21 cellular contexts compared by ENCODE assay signal in the genomic region with DNA sequence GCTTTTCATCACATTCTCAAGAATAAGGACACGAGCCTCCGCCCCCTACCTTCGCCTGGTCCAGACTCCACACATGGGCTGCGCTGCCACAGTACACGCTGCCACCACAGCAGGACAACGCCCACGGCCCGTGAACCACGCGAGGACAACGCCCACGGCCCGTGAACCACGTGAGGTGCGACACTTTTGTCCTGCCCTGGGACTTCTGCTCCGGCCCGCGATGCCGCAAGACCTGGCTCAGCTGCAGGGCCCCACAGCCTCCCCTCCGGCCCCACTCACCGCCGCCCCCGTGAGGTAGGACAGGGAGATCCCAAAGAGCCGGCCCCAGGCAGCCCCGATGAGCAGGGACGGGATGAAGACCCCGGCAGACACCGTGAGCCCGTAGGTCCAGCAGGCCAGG. TPM values are rescaled to one million over a fixed set of nuclear protein-coding genes. Genes with fewer than 3 reads are reported as not detected.
DNase-seq lines count a peak whose midpoint lies in the region; ATAC-seq, FAIRE-seq and TF ChIP-seq lines count a peak whose summit lies in the region.
"Had no signal": no experiment of that assay in that cellular context is flagged by ENCODE, and none has a peak within 500 bp of the region (broad histone marks: within the 10 kb centered on the region; RNA-seq: fewer than 3 reads in every experiment).

No MANE protein-coding gene starts in this region.

- no peak overlapping the region for H3K56ac ChIP-seq in H1 (replicated peaks; ENCODE audit: insufficient read length, low read depth, low read length)

- TF ChIP-seq CTCF in DND-41 (IDR thresholded peaks at IDR 0.05; ENCODE audit: borderline replicate concordance, extremely low read depth, low read length, poor library complexity, severe bottlenecking) (peak; percentile 8), H1 (IDR thresholded peaks at IDR 0.05; ENCODE audit: control extremely low read depth in 1 of 3, insufficient read depth in 1 of 3, low read depth in 1 of 3, low read length in 3 of 3) (peak; percentile 40 to 43 (median 41); a peak in 3 of 4 replicates), coronary artery (IDR thresholded peaks at IDR 0.05) (no peak)

- H2AK5ac ChIP-seq in H1 (ENCODE audit: low read depth, low read length), result no peak overlapping the region

- no peak for TF ChIP-seq EP300 in H1 (IDR thresholded peaks at IDR 0.05; ENCODE audit: borderline replicate concordance in 1 of 2, low read depth in 2 of 2, low read length in 2 of 2)

- no peaks in the 10 kb centered on the region for H3K79me2 ChIP-seq in DND-41 (ENCODE audit: insufficient read depth, low read length)
- no peaks in the 10 kb centered on the region for H3K79me2 ChIP-seq in H1 (ENCODE audit: control insufficient read depth in 1 of 2, insufficient read depth in 2 of 2, low read length in 2 of 2)

- CTCF ChIA-PET in H1 (lab: Charles Lee; ENCODE audit: partially characterized antibody), result interaction anchor here (0.6 to 2.5 kb wide), 8 partner anchors 11 to 428 kb away, joined by 3 to 8 read pairs (median 4); no protein-coding TSS in a partner anchor

- no peak for FAIRE-seq in H1 (lab: Jason Lieb, UNC)

- POLR2A ChIA-PET in H1 (lab: Charles Lee; ENCODE audit: partially characterized antibody), result interaction anchor here (0.8 to 1.2 kb wide), 3 partner anchors 15 to 22 kb away, joined by 3 read pairs; no protein-coding TSS in a partner anchor

- H2BK5ac ChIP-seq in H1 (ENCODE audit: low read depth, low read length), result no peak overlapping the region

- no peak overlapping the region for H2BK12ac ChIP-seq in H1 (ENCODE audit: low read depth, low read length)

- H3K9me3 ChIP-seq in DND-41 (ENCODE audit: insufficient read depth, low read length, severe bottlenecking), result no peaks in the 10 kb centered on the region
- H3K9me3 ChIP-seq in H1 (ENCODE audit: insufficient read depth in 2 of 2, low read depth in 1 of 2, low read length in 1 of 2), result no peaks in the 10 kb centered on the region
- H3K9me3 ChIP-seq: transverse colon had no signal

- no peaks in the 10 kb centered on the region for H3K4me1 ChIP-seq in DND-41 (ENCODE audit: insufficient read depth, low read length)
- H3K4me1 ChIP-seq in H1 (replicated peaks in 1 of 4; ENCODE audit: control insufficient read depth in 3 of 4, insufficient read depth in 4 of 4, low read length in 3 of 4), result no peaks in the 10 kb centered on the region
- H3K4me1 ChIP-seq: transverse colon had no signal

- no peak overlapping the region for H3K4ac ChIP-seq in H1 (replicated peaks; ENCODE audit: insufficient read length, low read depth, low read length)

- no peak overlapping the region for H3K18ac ChIP-seq in H1 (ENCODE audit: extremely low read depth, low read length)

- no peak for ATAC-seq in DND-41 (ENCODE audit: insufficient read depth, low read depth)
- ATAC-seq in HG02970 (IDR thresholded peaks at IDR 0.05; ENCODE audit: low FRiP score, unreplicated experiment), result no peak
- ATAC-seq: left lobe of liver; stimulated activated naive CD8-positive, alpha-beta T cell treated with anti-CD3 and anti-CD28 coated beads, Interleukin-15, amount 100 ng/mL, for 72 hours had no signal

- no peak overlapping the region for H3K27ac ChIP-seq in DND-41 (ENCODE audit: low read length)
- H3K27ac ChIP-seq in H1 (ENCODE audit: low read depth, low read length), result no peak overlapping the region
- no peak overlapping the region for H3K27ac ChIP-seq in coronary artery
- H3K27ac ChIP-seq: transverse colon had no signal

- no peak overlapping the region for H4K91ac ChIP-seq in H1 (replicated peaks; ENCODE audit: insufficient read length, low read length)

- no peak overlapping the region for H2BK15ac ChIP-seq in H1 (ENCODE audit: low read length)

- H3K4me3 ChIP-seq in DND-41 (ENCODE audit: low read depth in 1 of 2, low read length in 2 of 2) (no peak overlapping the region), H1 (ENCODE audit: extremely low read depth in 1 of 4, insufficient read depth in 2 of 4, low read depth in 3 of 4, low read length in 4 of 4) (no peak overlapping the region), coronary artery (no peak overlapping the region)
- H3K4me3 ChIP-seq: transverse colon had no signal

- H4K20me1 ChIP-seq in DND-41 (ENCODE audit: insufficient read depth, low read length) (peaks cover 11% of the 10 kb centered on the region; the same call in 1 of the 2 replicates), H1 (replicated peaks in 1 of 2; ENCODE audit: control insufficient read depth in 1 of 2, insufficient read depth in 2 of 2, low read length in 2 of 2) (peaks cover 2 to 14% of the 10 kb centered on the region in 2 experiments)

- WGBS in H1 (ENCODE audit: extremely low coverage in 1 of 2, insufficient coverage in 1 of 2, insufficient read length in 1 of 2, insufficient replicate concordance in 2 of 2, low coverage in 1 of 2, low lambda C conversion rate in 2 of 2, missing lambda C conversion rate in 1 of 2), 2 experiments, result 93% methylated on average over 12 of the region's 29 CpGs; no CpG with 5 or more reads in 1 of the 2 experiments

- DNase-seq in DND-41 (no peak), HuH-7 (ENCODE audit: low spot score) (peak; percentile 39), H1 (ENCODE audit: low read depth in 1 of 2, low spot score in 2 of 2) (peak in 1 of 2 experiments; percentile 77), NCI-H2171 treated with DMSO at 0.1 percent for 48 hours (lab: John Stamatoyannopoulos, UW) (no peak), coronary artery (ENCODE audit: low spot score) (no peak)
- DNase-seq: activated CD4-positive, alpha-beta memory T cell treated with anti-CD3 and anti-CD28 coated beads for 36 hours; activated naive CD4-positive, alpha-beta T cell treated with anti-CD3 and anti-CD28 coated beads, Interleukin-2, amount 10 ng/mL, durations not matched to agents 7 days and 5 days; COR-L47; glutamatergic neuron; NCI-H1417 treated with DMSO at 0.1 percent for 48 hours; NCI-H526 treated with DMSO at 0.1 percent for 48 hours; nephron progenitor cell; Right ventricle myocardium superior; stimulated activated naive CD8-positive, alpha-beta T cell treated with anti-CD3 and anti-CD28 coated beads, Interleukin-15, amount 100 ng/mL, for 72 hours; transverse colon had no signal

- H3K36me3 ChIP-seq in DND-41 (ENCODE audit: insufficient read depth, low read length), result peaks cover 85% of the 10 kb centered on the region
- H3K36me3 ChIP-seq in H1 (ENCODE audit: control insufficient read depth in 2 of 4, insufficient read depth in 4 of 4, low read length in 3 of 4), result peaks cover 0 to 43% (median 12%) of the 10 kb centered on the region in 4 experiments; a peak in 4 of 8 replicates

- H2AFZ ChIP-seq in DND-41 (ENCODE audit: low read depth, low read length), result no peak overlapping the region
- H2AFZ ChIP-seq in H1 (ENCODE audit: low read length), result no peak overlapping the region

- no peaks in the 10 kb centered on the region for H3K79me1 ChIP-seq in H1 (ENCODE audit: low read depth, low read length)

- no peak for TF ChIP-seq POLR2A in H1 (IDR thresholded peaks at IDR 0.05; ENCODE audit: control extremely low read depth in 1 of 2, low read depth in 2 of 2, low read length in 2 of 2)

- no peak overlapping the region for H3K4me2 ChIP-seq in DND-41 (ENCODE audit: insufficient read depth, low read length)
- no peak overlapping the region for H3K4me2 ChIP-seq in H1 (ENCODE audit: insufficient read depth in 1 of 2, low read depth in 2 of 2, low read length in 2 of 2)

- TF ChIP-seq RAD21 in H1 (IDR thresholded peaks at IDR 0.05 in 1 of 2, conservative IDR thresholded peaks at IDR 0.05 in 1 of 2; ENCODE audit: low read depth in 2 of 2, low read length in 2 of 2), result peak in 1 of 2 experiments; percentile 56; a peak in 3 of 4 replicates

- H3K14ac ChIP-seq in H1 (ENCODE audit: insufficient read length), result no peak overlapping the region

- no peaks in the 10 kb centered on the region for H3K23me2 ChIP-seq in H1 (ENCODE audit: low read depth, low read length)

- no peak overlapping the region for H4K8ac ChIP-seq in H1 (ENCODE audit: extremely low read depth, insufficient read depth, low read length)

- H3K23ac ChIP-seq in H1 (ENCODE audit: insufficient read length), result no peak overlapping the region

- no peak overlapping the region for H4K5ac ChIP-seq in H1 (ENCODE audit: insufficient read length, low read depth, low read length)

- H2BK20ac ChIP-seq in H1 (ENCODE audit: low read length), result no peak overlapping the region

- H3K27me3 ChIP-seq in DND-41 (ENCODE audit: insufficient read depth, low read length, poor library complexity) (no peaks in the 10 kb centered on the region), H1 (replicated peaks in 1 of 4; ENCODE audit: control insufficient read depth in 3 of 4, extremely low read depth in 1 of 4, insufficient read depth in 3 of 4, low read length in 3 of 4) (no peaks in the 10 kb centered on the region)
- H3K27me3 ChIP-seq: transverse colon had no signal

- H3K9ac ChIP-seq in DND-41 (ENCODE audit: low read depth, low read length) (no peak overlapping the region), H1 (replicated peaks in 1 of 4; ENCODE audit: extremely low read depth in 1 of 4, low read depth in 3 of 4, low read length in 3 of 4) (no peak overlapping the region)

- H2BK120ac ChIP-seq in H1 (replicated peaks; ENCODE audit: low read depth, low read length), result no peak overlapping the region

RNA-seq across cellular contexts. Expression of a gene that starts 5.9 kb away (rescaled TPM):
- 0.88 and 1.3 TPM in 2 replicates for total RNA-seq in H1 (2021; fragmentation: NEBNext Ultra II Directional; extraction: Animal tissue kit (Norgen Biotek cat#: 25700))
- polyA plus RNA-seq in H1 (2011; rRNA removed), result 0.15 and 0.58 TPM in 2 replicates
- polyA plus RNA-seq in H1 (2011; cell fraction: cytosol; rRNA removed), result 0.56 TPM
- polyA plus RNA-seq in H1 (2011; cell fraction: nucleus; rRNA removed), result 2.4 TPM
- 0.43 to 1.3 TPM (median 0.79 TPM) in 4 replicates for polyA plus RNA-seq in H1 (2012, experiment 1 of 2)
- polyA plus RNA-seq in H1 (2012, experiment 2 of 2), result 0.05 TPM
- 0.16 TPM for polyA plus RNA-seq in H1 (2013, experiment 1 of 2)
- 0.13 TPM for polyA plus RNA-seq in H1 (2013, experiment 2 of 2)
- polyA minus RNA-seq in H1 (2011; rRNA and poly(A)+ RNA removed), result not detected in 2 replicates
- polyA minus RNA-seq in H1 (2011; cell fraction: cytosol; rRNA and poly(A)+ RNA removed), result not detected
- polyA minus RNA-seq in H1 (2011; cell fraction: nucleus; rRNA and poly(A)+ RNA removed), result not detected

RNA-seq across cellular contexts. Expression of a gene that starts 19.3 kb away (rescaled TPM):
- total RNA-seq in H1 (2021; fragmentation: NEBNext Ultra II Directional; extraction: Animal tissue kit (Norgen Biotek cat#: 25700)), result not detected in 2 replicates
- not detected in 2 replicates for polyA plus RNA-seq in H1 (2011; rRNA removed)
- not detected for polyA plus RNA-seq in H1 (2011; cell fraction: cytosol; rRNA removed)
- not detected for polyA plus RNA-seq in H1 (2011; cell fraction: nucleus; rRNA removed)
- not detected in 4 replicates for polyA plus RNA-seq in H1 (2012, experiment 1 of 2)
- not detected for polyA plus RNA-seq in H1 (2012, experiment 2 of 2)
- not detected for polyA plus RNA-seq in H1 (2013, experiment 1 of 2)
- polyA plus RNA-seq in H1 (2013, experiment 2 of 2), result not detected
- not detected in 2 replicates for polyA minus RNA-seq in H1 (2011; rRNA and poly(A)+ RNA removed)
- polyA minus RNA-seq in H1 (2011; cell fraction: cytosol; rRNA and poly(A)+ RNA removed), result not detected
- not detected for polyA minus RNA-seq in H1 (2011; cell fraction: nucleus; rRNA and poly(A)+ RNA removed)
- total RNA-seq: activated CD4-positive, alpha-beta memory T cell treated with anti-CD3 and anti-CD28 coated beads for 36 hours; cerebellum; fibroblast of lung; left lobe of liver; mesothelial cell of epicardium; skeletal muscle tissue had no signal
- polyA plus RNA-seq: fibroblast of lung had no signal

RNA-seq across cellular contexts. Expression of a gene that starts 24.6 kb away (rescaled TPM):
- total RNA-seq in H1 (2021; fragmentation: NEBNext Ultra II Directional; extraction: Animal tissue kit (Norgen Biotek cat#: 25700)), result 76.5 and 81.5 TPM in 2 replicates
- 38.6 and 79.6 TPM in 2 replicates for polyA plus RNA-seq in H1 (2011; rRNA removed)
- polyA plus RNA-seq in H1 (2011; cell fraction: cytosol; rRNA removed), result 41.1 TPM
- polyA plus RNA-seq in H1 (2011; cell fraction: nucleus; rRNA removed), result 372 TPM
- 64.4 to 95.0 TPM (median 79.5 TPM) in 4 replicates for polyA plus RNA-seq in H1 (2012, experiment 1 of 2)
- 57.4 TPM for polyA plus RNA-seq in H1 (2012, experiment 2 of 2)
- 61.1 TPM for polyA plus RNA-seq in H1 (2013, experiment 1 of 2)
- polyA plus RNA-seq in H1 (2013, experiment 2 of 2), result 57.1 TPM
- 30.3 and 38.3 TPM in 2 replicates for polyA minus RNA-seq in H1 (2011; rRNA and poly(A)+ RNA removed)
- 33.2 TPM for polyA minus RNA-seq in H1 (2011; cell fraction: cytosol; rRNA and poly(A)+ RNA removed)
- polyA minus RNA-seq in H1 (2011; cell fraction: nucleus; rRNA and poly(A)+ RNA removed), result 76.7 TPM

RNA-seq across cellular contexts. Expression of a gene that starts 29.7 kb away (rescaled TPM):
- total RNA-seq in H1 (2021; fragmentation: NEBNext Ultra II Directional; extraction: Animal tissue kit (Norgen Biotek cat#: 25700)), result 13.4 and 14.9 TPM in 2 replicates
- polyA plus RNA-seq in H1 (2011; rRNA removed), result 33.8 and 35.0 TPM in 2 replicates
- 31.5 TPM for polyA plus RNA-seq in H1 (2011; cell fraction: cytosol; rRNA removed)
- 22.3 TPM for polyA plus RNA-seq in H1 (2011; cell fraction: nucleus; rRNA removed)
- 15.3 to 20.8 TPM (median 19.9 TPM) in 4 replicates for polyA plus RNA-seq in H1 (2012, experiment 1 of 2)
- 16.5 TPM for polyA plus RNA-seq in H1 (2012, experiment 2 of 2)
- 18.8 TPM for polyA plus RNA-seq in H1 (2013, experiment 1 of 2)
- polyA plus RNA-seq in H1 (2013, experiment 2 of 2), result 20.4 TPM
- polyA minus RNA-seq in H1 (2011; rRNA and poly(A)+ RNA removed), result 7.0 and 7.6 TPM in 2 replicates
- 8.1 TPM for polyA minus RNA-seq in H1 (2011; cell fraction: cytosol; rRNA and poly(A)+ RNA removed)
- 13.3 TPM for polyA minus RNA-seq in H1 (2011; cell fraction: nucleus; rRNA and poly(A)+ RNA removed)

RNA-seq across cellular contexts. Expression of a gene that starts 35.7 kb away (rescaled TPM):
- 31.8 and 32.1 TPM in 2 replicates for total RNA-seq in H1 (2021; fragmentation: NEBNext Ultra II Directional; extraction: Animal tissue kit (Norgen Biotek cat#: 25700))
- polyA plus RNA-seq in H1 (2011; rRNA removed), result 25.1 and 32.0 TPM in 2 replicates
- 32.1 TPM for polyA plus RNA-seq in H1 (2011; cell fraction: cytosol; rRNA removed)
- polyA plus RNA-seq in H1 (2011; cell fraction: nucleus; rRNA removed), result 126 TPM
- 11.6 to 23.0 TPM (median 17.3 TPM) in 4 replicates for polyA plus RNA-seq in H1 (2012, experiment 1 of 2)
- 8.4 TPM for polyA plus RNA-seq in H1 (2012, experiment 2 of 2)
- 15.8 TPM for polyA plus RNA-seq in H1 (2013, experiment 1 of 2)
- polyA plus RNA-seq in H1 (2013, experiment 2 of 2), result 13.7 TPM
- polyA minus RNA-seq in H1 (2011; rRNA and poly(A)+ RNA removed), result 7.3 and 13.6 TPM in 2 replicates
- 30.1 TPM for polyA minus RNA-seq in H1 (2011; cell fraction: cytosol; rRNA and poly(A)+ RNA removed)
- polyA minus RNA-seq in H1 (2011; cell fraction: nucleus; rRNA and poly(A)+ RNA removed), result 31.8 TPM
